In the genomic region with DNA sequence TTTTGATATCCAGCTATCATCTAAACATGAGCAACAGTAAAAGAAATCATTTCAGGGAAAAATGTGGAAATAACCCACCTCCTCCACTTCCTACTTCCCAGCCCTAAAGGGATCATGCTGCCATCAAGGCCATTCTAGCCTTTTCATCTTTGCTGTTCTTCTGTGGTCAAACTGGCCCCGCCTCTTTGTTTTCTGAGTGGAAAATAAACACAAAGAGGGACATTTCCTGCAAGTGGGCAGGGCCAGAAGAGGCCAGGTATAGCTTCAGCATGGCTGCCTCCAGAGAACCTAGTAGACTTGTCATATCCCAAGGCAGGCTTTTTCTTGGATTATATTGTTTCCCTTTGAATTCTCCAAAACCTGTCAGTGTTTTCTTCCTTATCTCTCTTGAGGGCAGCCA, we compare ENCODE assay signal across 28 cellular contexts.
"Had no signal": no experiment of that assay in that cellular context is flagged by ENCODE, and none has a peak within 500 bp of the region (broad histone marks: within the 10 kb centered on the region; RNA-seq: fewer than 3 reads in every experiment).

No MANE protein-coding gene starts in this region.

- H3K27ac Mint-ChIP-seq: activated CD4-positive, alpha-beta memory T cell treated with anti-CD3 and anti-CD28 coated beads for 36 hours; activated CD4-positive, alpha-beta T cell treated with anti-CD3 and anti-CD28 coated beads, Interleukin-2, amount 10 ng/mL, durations not matched to agents 24 days and 14 days; activated T-cell treated with anti-CD3 and anti-CD28 coated beads, Interleukin-2, amount 50 U/mL, for 24 hours; naive thymus-derived CD8-positive, alpha-beta T cell; stimulated activated naive B cell treated with anti-CD40 and anti-IgM and Interleukin-4, amounts not matched to agents 10 μg/mL and 1 μg/mL and 100 μg/mL, for 72 hours had no signal

- H3K4me3 Mint-ChIP-seq: activated CD4-positive, alpha-beta memory T cell treated with anti-CD3 and anti-CD28 coated beads for 36 hours; activated CD4-positive, alpha-beta T cell treated with anti-CD3 and anti-CD28 coated beads, Interleukin-2, amount 10 ng/mL, durations not matched to agents 24 days and 14 days; activated T-cell treated with anti-CD3 and anti-CD28 coated beads, Interleukin-2, amount 50 U/mL, for 24 hours; naive thymus-derived CD8-positive, alpha-beta T cell; stimulated activated naive B cell treated with anti-CD40 and anti-IgM and Interleukin-4, amounts not matched to agents 10 μg/mL and 1 μg/mL and 100 μg/mL, for 72 hours had no signal

- H3K27me3 Mint-ChIP-seq: activated CD4-positive, alpha-beta memory T cell treated with anti-CD3 and anti-CD28 coated beads for 36 hours; activated CD4-positive, alpha-beta T cell treated with anti-CD3 and anti-CD28 coated beads, Interleukin-2, amount 10 ng/mL, durations not matched to agents 24 days and 14 days; activated T-cell treated with anti-CD3 and anti-CD28 coated beads, Interleukin-2, amount 50 U/mL, for 24 hours; stimulated activated naive B cell treated with anti-CD40 and anti-IgM and Interleukin-4, amounts not matched to agents 10 μg/mL and 1 μg/mL and 100 μg/mL, for 72 hours had no signal

- FAIRE-seq: astrocyte, keratinocyte, TTC549 had no signal

- H3K27ac ChIP-seq: brain microvascular endothelial cell, right atrium auricular region, suprapubic skin, tibial artery, upper lobe of right lung had no signal

- H3K4me1 ChIP-seq: right atrium auricular region, suprapubic skin, tibial artery, upper lobe of right lung had no signal

- DNase-seq: activated CD4-positive, alpha-beta memory T cell treated with anti-CD3 and anti-CD28 coated beads for 36 hours; activated CD4-positive, alpha-beta T cell treated with anti-CD3 and anti-CD28 coated beads, Interleukin-2, amount 10 ng/mL, durations not matched to agents 24 days and 14 days; activated CD4-positive, CD25-positive, alpha-beta regulatory T cell treated with anti-CD3 and anti-CD28 coated beads, Interleukin-2, amount 50 U/mL, for 72 hours; activated CD8-positive, alpha-beta memory T cell treated with anti-CD3 and anti-CD28 coated beads, Interleukin-2, amount 50 U/mL, for 48 hours; activated gamma-delta T cell; activated naive CD4-positive, alpha-beta T cell treated with anti-CD3 and anti-CD28 coated beads, Interleukin-2, amount 50 U/mL, for 16 hours; activated T-cell treated with anti-CD3 and anti-CD28 coated beads, Interleukin-2, amount 50 U/mL, for 24 hours; amniotic stem cell; brain microvascular endothelial cell; caudate nucleus; cortex of kidney; foreskin fibroblast; head of caudate nucleus; hippocampal formation; left cardiac atrium; naive thymus-derived CD8-positive, alpha-beta T cell; stimulated activated CD4-positive, alpha-beta T cell treated with anti-CD3 and anti-CD28 coated beads, Interleukin-15, amount 100 ng/mL, for 24 hours; stimulated activated CD4-positive, alpha-beta T cell treated with anti-CD3 and anti-CD28 coated beads, Interleukin-2, amount 100 ng/mL, for 24 hours; stimulated activated naive B cell treated with anti-CD40 and anti-IgM and Interleukin-4, amounts not matched to agents 10 μg/mL and 1 μg/mL and 100 μg/mL, for 72 hours; T-helper 9 cell; tibial artery; upper lobe of right lung had no signal

- ATAC-seq: esophagus mucosa; left cardiac atrium; naive thymus-derived CD8-positive, alpha-beta T cell; stimulated activated naive B cell treated with anti-CD40 and anti-IgM and Interleukin-4, amounts not matched to agents 10 μg/mL and 1 μg/mL and 100 μg/mL, for 72 hours; upper lobe of right lung had no signal

- H3K4me3 ChIP-seq: right atrium auricular region, suprapubic skin, tibial artery, upper lobe of right lung had no signal

- H3K4me1 Mint-ChIP-seq: activated CD4-positive, alpha-beta T cell treated with anti-CD3 and anti-CD28 coated beads, Interleukin-2, amount 10 ng/mL, durations not matched to agents 24 days and 14 days; naive thymus-derived CD8-positive, alpha-beta T cell; stimulated activated naive B cell treated with anti-CD40 and anti-IgM and Interleukin-4, amounts not matched to agents 10 μg/mL and 1 μg/mL and 100 μg/mL, for 72 hours had no signal

- H3K27me3 ChIP-seq: brain microvascular endothelial cell, right atrium auricular region, suprapubic skin, tibial artery, upper lobe of right lung had no signal

- H3K36me3 ChIP-seq: brain microvascular endothelial cell, right atrium auricular region, suprapubic skin, tibial artery, upper lobe of right lung had no signal

- H3K36me3 Mint-ChIP-seq: activated CD4-positive, alpha-beta memory T cell treated with anti-CD3 and anti-CD28 coated beads for 36 hours; naive thymus-derived CD8-positive, alpha-beta T cell; stimulated activated naive B cell treated with anti-CD40 and anti-IgM and Interleukin-4, amounts not matched to agents 10 μg/mL and 1 μg/mL and 100 μg/mL, for 72 hours had no signal

- H3K9me3 ChIP-seq: right atrium auricular region, upper lobe of right lung had no signal
